ENCODE assay signal across 8 cellular contexts in genomic region chr18:23703057-23703986, GRCh38. TPM values are rescaled to one million over a fixed set of nuclear protein-coding genes. Genes with fewer than 3 reads are reported as not detected.
DNase-seq lines count a peak whose midpoint lies in the region; ATAC-seq lines count a peak whose summit lies in the region.

No MANE protein-coding gene starts in this region.

- peak; percentile 77 for ATAC-seq in sciatic nerve

- intact Hi-C loops in sciatic nerve (cut with DNase I): no loop called here

- DNase-seq in stimulated activated CD4-positive, alpha-beta T cell treated with anti-CD3 and anti-CD28 coated beads, Interleukin-15, amount 100 ng/mL, for 24 hours: peak; percentile 12
- DNase-seq in stimulated activated CD4-positive, alpha-beta T cell treated with anti-CD3 and anti-CD28 coated beads, Interleukin-2, amount 100 ng/mL, for 24 hours: no peak
- DNase-seq in Jurkat, Clone E6-1 (ENCODE audit: low read depth, low spot score): peak; percentile 54
- DNase-seq in SW 1271 (lab: John Stamatoyannopoulos, UW) (peak; percentile 1 to 54), fibroblast of the conjunctiva (ENCODE audit: low read depth) (peak; percentile 69), sciatic nerve (ENCODE audit: low spot score) (no peak), cerebellar nuclear complex (lab: John Stamatoyannopoulos, UW) (no peak)
- no peak for DNase-seq in activated T-cell treated with anti-CD3 and anti-CD28 coated beads, Interleukin-2, amount 50 U/mL, for 48 hours

- H3K4me3 ChIP-seq in Jurkat, Clone E6-1 (ENCODE audit: low read length): no peak overlapping the region

RNA-seq across cellular contexts. Expression of gene LAMA3, which starts 14.1 kb away (rescaled TPM):
- polyA plus RNA-seq in Jurkat, Clone E6-1 (2012; ENCODE audit: insufficient read depth, insufficient read length): 1.2 TPM
- 47.3 TPM for total RNA-seq in sciatic nerve

RNA-seq across cellular contexts. Expression of gene ANKRD29, which starts 40.6 kb away (rescaled TPM):
- not detected for polyA plus RNA-seq in Jurkat, Clone E6-1 (2012; ENCODE audit: insufficient read depth, insufficient read length)
- total RNA-seq in sciatic nerve: 21.5 TPM

Comparison
In these comparisons a context has a peak if more than half of its experiments do, and no peak if none do; other contexts are left out.
1. DNase-seq: peak in stimulated activated CD4-positive, alpha-beta T cell treated with anti-CD3 and anti-CD28 coated beads, Interleukin-15, amount 100 ng/mL, for 24 hours (single experiment), Jurkat, Clone E6-1 (single experiment), SW 1271 (2 of 2) and fibroblast of the conjunctiva (single experiment); none in stimulated activated CD4-positive, alpha-beta T cell treated with anti-CD3 and anti-CD28 coated beads, Interleukin-2, amount 100 ng/mL, for 24 hours (0 of 2), sciatic nerve (single experiment), cerebellar nuclear complex (0 of 2) and activated T-cell treated with anti-CD3 and anti-CD28 coated beads, Interleukin-2, amount 50 U/mL, for 48 hours (0 of 2).